Comparison of ENCODE assay signal across 6 cellular contexts in genomic region chr2:200863655-200864205, GRCh38. TPM values are rescaled to one million over a fixed set of nuclear protein-coding genes. Genes with fewer than 3 reads are reported as not detected.
DNase-seq lines count a peak whose midpoint lies in the region; ATAC-seq and TF ChIP-seq lines count a peak whose summit lies in the region.

No MANE protein-coding gene starts in this region.

- no peak for TF ChIP-seq CTCF in MCF 10A (IDR thresholded peaks at IDR 0.05; ENCODE audit: unreplicated experiment)
- no peak for TF ChIP-seq CTCF in nephron progenitor cell (IDR thresholded peaks at IDR 0.05)

- BruUV-seq in MCF 10A (replicated peaks; lab: Mats Ljungman, UMichigan) = TSS peak; percentile 38

- H3K4me1 Mint-ChIP-seq in MCF 10A (ENCODE audit: insufficient read depth, unreplicated experiment) (peaks cover 17% of the 10 kb centered on the region), nephron progenitor cell (peaks cover 47% of the 10 kb centered on the region)

- POLR2A ChIA-PET in MCF 10A (lab: Yijun Ruan, JAX) = interaction anchor here (0.6 to 3.2 kb wide), 48 partner anchors 8 to 952 kb away, joined by 3 to 78 read pairs (median 4); partner anchors contain the start of genes BZW1, CFLAR, HYCC2 and MAIP1

- H3K36me3 Mint-ChIP-seq in MCF 10A (ENCODE audit: insufficient read depth, unreplicated experiment) = peaks cover 59% of the 10 kb centered on the region
- H3K36me3 Mint-ChIP-seq in nephron progenitor cell (ENCODE audit: low read depth) = peaks cover 44% of the 10 kb centered on the region

- CTCF ChIA-PET in MCF 10A (lab: Yijun Ruan, JAX) = interaction anchor here (0.7 to 1.3 kb wide), 5 partner anchors 41 to 168 kb away, joined by 3 to 5 read pairs (median 3); no protein-coding TSS in a partner anchor

- ATAC-seq in GM18868 (IDR thresholded peaks at IDR 0.05; ENCODE audit: unreplicated experiment) = peak; percentile 11
- peak; percentile 5 for ATAC-seq in HG03571 (IDR thresholded peaks at IDR 0.05; ENCODE audit: unreplicated experiment)

- DNase-seq in MCF 10A (ENCODE audit: unreplicated experiment) (no peak), nephron progenitor cell (peak; percentile 18), GDM1 (lab: John Stamatoyannopoulos, UW) (no peak), Ammon's horn (ENCODE audit: low spot score) (no peak)

- H3K9me3 Mint-ChIP-seq in MCF 10A (ENCODE audit: unreplicated experiment) (no peaks in the 10 kb centered on the region), nephron progenitor cell (peaks cover 3% of the 10 kb centered on the region)

- H3K4me3 Mint-ChIP-seq in MCF 10A (ENCODE audit: unreplicated experiment) = peak overlapping the region; percentile 86
- peak overlapping the region; percentile 98 for H3K4me3 Mint-ChIP-seq in nephron progenitor cell

- intact Hi-C loops in MCF 10A (cut with micrococcal nuclease) = loop anchor here (2.0 to 5.0 kb wide), 2 partner anchors 51 to 99 kb away; partner anchors contain the start of gene BZW1

- H3K27ac Mint-ChIP-seq in MCF 10A (ENCODE audit: low read depth, unreplicated experiment) = peak overlapping the region; percentile 99
- peak overlapping the region; percentile 100 for H3K27ac Mint-ChIP-seq in nephron progenitor cell

- no peaks in the 10 kb centered on the region for H3K27me3 Mint-ChIP-seq in MCF 10A (ENCODE audit: insufficient read depth, unreplicated experiment)
- H3K27me3 Mint-ChIP-seq in nephron progenitor cell (ENCODE audit: low read depth, poor library complexity) = no peaks in the 10 kb centered on the region

RNA-seq across cellular contexts. Expression of gene CLK1, which starts 0.7 kb away (rescaled TPM):
- total RNA-seq in MCF 10A (2022) = 102 and 118 TPM in 2 replicates

RNA-seq across cellular contexts. Expression of gene PPIL3, which starts 25.1 kb away (rescaled TPM):
- 33.9 and 35.4 TPM in 2 replicates for total RNA-seq in MCF 10A (2022)

RNA-seq across cellular contexts. Expression of gene NIF3L1, which starts 25.4 kb away (rescaled TPM):
- 19.3 and 26.1 TPM in 2 replicates for total RNA-seq in MCF 10A (2022)

RNA-seq across cellular contexts. Expression of gene BZW1, which starts 52.0 kb away (rescaled TPM):
- 353 and 371 TPM in 2 replicates for total RNA-seq in MCF 10A (2022)
